Comparison of ENCODE assay signal across 8 cellular contexts in the genomic region with DNA sequence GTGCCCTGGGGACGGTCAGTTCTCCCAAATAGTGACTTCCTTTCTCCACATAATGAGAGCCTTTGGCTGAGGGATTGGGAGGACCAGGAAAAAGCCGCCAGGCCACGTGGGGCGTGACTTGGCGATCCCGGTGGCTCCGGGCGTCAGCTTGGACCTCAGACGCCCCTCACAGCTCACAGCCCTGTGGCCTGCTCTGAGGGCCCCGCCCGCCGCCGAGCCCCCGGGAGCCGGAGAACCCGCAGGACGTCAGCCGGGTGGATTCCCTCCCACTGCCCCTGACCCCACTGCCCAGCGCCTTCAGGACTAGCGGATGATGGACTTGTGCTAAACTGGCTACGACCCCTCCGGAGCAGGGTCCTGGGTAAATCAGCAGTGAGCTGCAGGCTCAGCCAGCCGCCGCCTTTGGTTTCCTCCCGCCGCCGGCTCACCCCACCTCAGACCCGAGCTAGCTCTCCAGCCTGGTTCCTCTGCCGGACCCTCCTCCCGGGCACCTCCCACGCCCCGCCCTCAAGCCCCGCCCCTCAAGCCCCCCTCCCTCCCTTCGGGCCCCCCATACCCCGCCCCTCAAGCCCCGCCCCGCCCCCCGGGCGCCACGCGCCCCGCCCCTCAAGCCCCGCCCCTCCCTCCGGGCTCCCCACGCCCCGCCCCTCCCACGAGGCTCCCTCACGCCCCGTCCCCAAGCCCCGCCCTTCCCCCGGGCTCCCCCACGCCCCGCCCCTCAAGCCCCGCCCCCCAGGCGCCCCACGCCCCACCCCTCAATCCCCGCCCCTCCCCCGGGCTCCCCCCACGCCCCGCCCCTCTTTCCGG. TPM values are rescaled to one million over a fixed set of nuclear protein-coding genes. Genes with fewer than 3 reads are reported as not detected.
DNase-seq lines count a peak whose midpoint lies in the region; ATAC-seq and TF ChIP-seq lines count a peak whose summit lies in the region.

No MANE protein-coding gene starts in this region.

- H3K4me3 ChIP-seq in HL-60 (replicated peaks; ENCODE audit: insufficient read depth, low read length) (peak overlapping the region; percentile 37), mucosa of rectum (ENCODE audit: low read length in 2 of 2) (peak overlapping the region; percentile 62 to 69), urinary bladder (ENCODE audit: low read depth, low read length) (peak overlapping the region; percentile 26)

- H3K27ac ChIP-seq in HL-60 (replicated peaks) (no peak overlapping the region), mucosa of rectum (ENCODE audit: low read depth in 2 of 2, low read length in 2 of 2) (peak overlapping the region; percentile 78 to 83), urinary bladder (ENCODE audit: low read depth) (peak overlapping the region; percentile 65)

- peak; percentile 44 for ATAC-seq in esophagus mucosa
- ATAC-seq in GM19452 (IDR thresholded peaks at IDR 0.05; ENCODE audit: unreplicated experiment): no peak

- no peaks in the 10 kb centered on the region for H3K36me3 ChIP-seq in mucosa of rectum (ENCODE audit: control insufficient read depth in 2 of 2, insufficient read depth in 2 of 2, low read length in 2 of 2)
- no peaks in the 10 kb centered on the region for H3K36me3 ChIP-seq in urinary bladder (ENCODE audit: insufficient read depth)

- H3K9ac ChIP-seq in mucosa of rectum (ENCODE audit: low read depth in 1 of 2, low read length in 2 of 2): peak overlapping the region; percentile 68 to 76

- TF ChIP-seq CTCF in HL-60 (IDR thresholded peaks at IDR 0.05; ENCODE audit: insufficient read depth, low read length): no peak

- DNase-seq in NK-92 (lab: John Stamatoyannopoulos, UW; ENCODE audit: unreplicated experiment) (peak; percentile 69), HL-60 (ENCODE audit: low read depth in 1 of 2, low spot score in 1 of 2) (peak; percentile 66 to 76), SKM-1 (lab: John Stamatoyannopoulos, UW; ENCODE audit: unreplicated experiment) (peak; percentile 85)
- DNase-seq in NK-92 treated with Interleukin-12 subunit alpha and Interleukin-12 subunit beta, amount 100 ng/mL, for 24 hours (lab: John Stamatoyannopoulos, UW): no peak

- H3K4me1 ChIP-seq in mucosa of rectum (ENCODE audit: control insufficient read depth in 2 of 2, insufficient read depth in 2 of 2, low read length in 2 of 2): peaks cover 35 to 39% of the 10 kb centered on the region in 2 donors
- H3K4me1 ChIP-seq in urinary bladder (ENCODE audit: insufficient read depth): no peaks in the 10 kb centered on the region

- H3K9me3 ChIP-seq in mucosa of rectum (ENCODE audit: control insufficient read depth in 2 of 2, low read length in 2 of 2): no peaks in the 10 kb centered on the region

- H3K27me3 ChIP-seq in HL-60 (ENCODE audit: insufficient read depth, poor library complexity, severe bottlenecking) (no peaks in the 10 kb centered on the region), mucosa of rectum (ENCODE audit: control insufficient read depth in 2 of 2, insufficient read depth in 2 of 2, low read length in 2 of 2) (no peaks in the 10 kb centered on the region)

- 3% methylated on average over 53 of the region's 61 CpGs for WGBS in urinary bladder

RNA-seq across cellular contexts. Expression of gene FAAP20, which starts 10.0 kb away (rescaled TPM):
- total RNA-seq in esophagus mucosa (36.5 TPM), urinary bladder (14.6 TPM)
- 96.4 TPM for polyA plus RNA-seq in urinary bladder

RNA-seq across cellular contexts. Expression of gene SKI, which starts 23.5 kb away (rescaled TPM):
- total RNA-seq in esophagus mucosa (21.6 TPM), urinary bladder (27.8 TPM)
- polyA plus RNA-seq in urinary bladder: 60.5 TPM
